ENCODE assay signal across 8 cellular contexts in the genomic region with DNA sequence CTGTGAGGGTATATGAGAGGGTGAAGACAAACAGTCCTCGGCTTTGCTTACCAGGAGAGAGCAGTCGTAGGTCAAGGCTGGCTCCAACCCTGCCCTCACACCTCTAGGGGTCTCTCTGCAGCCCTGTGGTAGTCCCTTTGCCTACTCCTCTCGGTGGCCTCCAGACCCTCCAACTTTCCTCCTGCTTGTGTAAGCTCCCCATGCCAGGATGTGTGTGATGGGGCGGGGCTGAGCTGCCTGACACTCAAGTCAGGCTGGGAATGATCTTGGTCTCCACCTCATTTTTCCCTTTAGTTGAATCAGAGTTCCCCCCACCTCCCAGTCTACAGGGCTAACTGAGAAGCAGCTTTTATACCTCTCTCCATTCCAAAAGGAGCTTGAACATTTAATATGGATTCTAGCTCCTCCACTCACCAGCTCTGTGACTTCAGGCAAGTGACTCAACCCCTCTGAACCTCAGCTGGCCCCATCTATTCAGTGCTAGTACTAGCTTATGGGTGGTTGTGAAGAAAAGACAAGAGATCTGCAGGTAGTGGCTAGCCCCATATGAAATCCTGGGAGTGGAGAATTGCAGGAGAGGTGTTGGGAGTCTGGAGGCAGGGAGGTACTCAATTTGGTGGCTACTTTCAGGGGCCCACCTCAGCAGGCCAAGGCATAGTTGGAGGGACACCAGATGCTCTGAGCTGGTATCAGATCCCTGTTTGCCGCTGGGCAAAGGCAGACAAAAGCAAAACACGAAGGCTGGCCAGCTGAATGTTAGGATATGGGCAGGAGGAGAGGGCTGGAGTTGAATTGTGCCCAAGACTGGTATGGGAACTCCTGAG.
A peak's percentile ranks its signal among the peaks of the same experiment; 100 is the strongest.
DNase-seq lines count a peak whose midpoint lies in the region; ATAC-seq and TF ChIP-seq lines count a peak whose summit lies in the region.

No MANE protein-coding gene starts in this region.

- no peaks in the 10 kb centered on the region for H3K9me3 Mint-ChIP-seq in stimulated activated naive CD8-positive, alpha-beta T cell treated with anti-CD3 and anti-CD28 coated beads, Interleukin-15, amount 100 ng/mL, for 72 hours

- H3K4me1 ChIP-seq in KMS-11 (ENCODE audit: low read depth, poor library complexity, severe bottlenecking) = peaks cover 57% of the 10 kb centered on the region

- peak overlapping the region; percentile 96 for H3K4me2 ChIP-seq in KMS-11

- no peaks in the 10 kb centered on the region for H3K27me3 ChIP-seq in KMS-11 (ENCODE audit: insufficient read depth, low read depth)

- H3K4me3 ChIP-seq in KMS-11 (IDR thresholded peaks at IDR 0.05; ENCODE audit: insufficient read depth, low read depth, low read length) (no peak overlapping the region), iPS-11a (ENCODE audit: low read depth, low read length) (peak overlapping the region; percentile 74)

- peak overlapping the region; percentile 74; the same call in 1 of the 2 replicates for H3K9ac ChIP-seq in KMS-11

- H3K79me2 ChIP-seq in KMS-11 (ENCODE audit: insufficient read depth, low read depth) = peaks cover 47% of the 10 kb centered on the region

- H3K4me3 Mint-ChIP-seq in stimulated activated naive CD8-positive, alpha-beta T cell treated with anti-CD3 and anti-CD28 coated beads, Interleukin-15, amount 100 ng/mL, for 72 hours = peak overlapping the region; percentile 88 to 89

- no peaks in the 10 kb centered on the region for H3K36me3 ChIP-seq in KMS-11 (ENCODE audit: insufficient read depth)

- peak overlapping the region; percentile 52 for H3K27ac ChIP-seq in KMS-11

- no peaks in the 10 kb centered on the region for H3K27me3 Mint-ChIP-seq in stimulated activated naive CD8-positive, alpha-beta T cell treated with anti-CD3 and anti-CD28 coated beads, Interleukin-15, amount 100 ng/mL, for 72 hours

- H4K20me1 ChIP-seq in KMS-11 (ENCODE audit: insufficient read depth) = peaks cover 8% of the 10 kb centered on the region; the same call in 1 of the 2 replicates

- TF ChIP-seq CTCF in KMS-11 (conservative IDR thresholded peaks at IDR 0.05; ENCODE audit: low read depth, low read length) = no peak

- peak overlapping the region; percentile 47; the same call in 1 of the 2 replicates for H2AFZ ChIP-seq in KMS-11 (ENCODE audit: low read depth)

- peak; percentile 17 for DNase-seq in activated naive CD4-positive, alpha-beta T cell treated with Interleukin-2 at 50 U/mL for 16 hours
- DNase-seq in activated naive CD4-positive, alpha-beta T cell (lab: John Stamatoyannopoulos, UW) = no peak
- DNase-seq in activated naive CD4-positive, alpha-beta T cell treated with anti-CD3 and anti-CD28 coated beads, Interleukin-2, amount 50 U/mL, for 16 hours = peak; percentile 34
- peak in 1 of 2 donors; percentile 21 for DNase-seq in stimulated activated naive CD8-positive, alpha-beta T cell treated with anti-CD3 and anti-CD28 coated beads, Interleukin-15, amount 100 ng/mL, for 72 hours
- DNase-seq in HCEC 1CT = no peak

- ATAC-seq in stimulated activated naive CD8-positive, alpha-beta T cell treated with anti-CD3 and anti-CD28 coated beads, Interleukin-15, amount 100 ng/mL, for 72 hours = peak; percentile 26
- no peak for ATAC-seq in HG03196 (IDR thresholded peaks at IDR 0.05; ENCODE audit: unreplicated experiment)

- H3K27ac Mint-ChIP-seq in stimulated activated naive CD8-positive, alpha-beta T cell treated with anti-CD3 and anti-CD28 coated beads, Interleukin-15, amount 100 ng/mL, for 72 hours = peak overlapping the region; percentile 30 to 81

- H3K4me1 Mint-ChIP-seq in stimulated activated naive CD8-positive, alpha-beta T cell treated with anti-CD3 and anti-CD28 coated beads, Interleukin-15, amount 100 ng/mL, for 72 hours = peaks cover 69% of the 10 kb centered on the region

Comparison
In these comparisons a context has a peak if more than half of its experiments do, and no peak if none do; other contexts are left out.
1. DNase-seq: peak in activated naive CD4-positive, alpha-beta T cell treated with Interleukin-2 at 50 U/mL for 16 hours (single experiment) and activated naive CD4-positive, alpha-beta T cell treated with anti-CD3 and anti-CD28 coated beads, Interleukin-2, amount 50 U/mL, for 16 hours (single experiment); none in activated naive CD4-positive, alpha-beta T cell (0 of 4) and HCEC 1CT (single experiment).